Comparison of ENCODE assay signal across 7 cellular contexts in genomic region chr7:158975526-158976467, GRCh38.
DNase-seq lines count a peak whose midpoint lies in the region; ATAC-seq and TF ChIP-seq lines count a peak whose summit lies in the region.

No MANE protein-coding gene starts in this region.

- H3K36me3 ChIP-seq in skeletal muscle satellite cell (ENCODE audit: insufficient read depth, low read length), result no peaks in the 10 kb centered on the region
- H3K36me3 ChIP-seq in sigmoid colon, result no peaks in the 10 kb centered on the region

- H3K4me3 ChIP-seq in skeletal muscle satellite cell (ENCODE audit: low read length) (no peak overlapping the region), sigmoid colon (no peak overlapping the region)

- no peaks in the 10 kb centered on the region for H3K9me3 ChIP-seq in skeletal muscle satellite cell (replicated peaks; ENCODE audit: low read length)
- peaks cover 0 to 4% (median 2%) of the 10 kb centered on the region in 4 donors for H3K9me3 ChIP-seq in sigmoid colon

- TF ChIP-seq POLR2A in sigmoid colon (IDR thresholded peaks at IDR 0.05), result no peak

- H3K4me2 ChIP-seq in skeletal muscle satellite cell (ENCODE audit: low read length), result peak overlapping the region; percentile 78

- H3K27me3 ChIP-seq in skeletal muscle satellite cell (ENCODE audit: control insufficient read depth, insufficient read depth, low read length), result no peaks in the 10 kb centered on the region
- no peaks in the 10 kb centered on the region for H3K27me3 ChIP-seq in sigmoid colon

- peaks cover 5% of the 10 kb centered on the region for H3K4me1 ChIP-seq in skeletal muscle satellite cell (ENCODE audit: control insufficient read depth, insufficient read depth, low read length)
- H3K4me1 ChIP-seq in sigmoid colon, result peaks cover 0 to 37% (median 24%) of the 10 kb centered on the region in 4 donors

- WGBS in sigmoid colon, 2 donors, result 36 to 68% methylated on average over 33 of the region's 33 CpGs

- no peak for TF ChIP-seq EP300 in sigmoid colon (IDR thresholded peaks at IDR 0.05)

- peak overlapping the region in 2 of 4 donors; percentile 55 to 71 for H3K27ac ChIP-seq in sigmoid colon

- no peak overlapping the region for H3K9ac ChIP-seq in skeletal muscle satellite cell (ENCODE audit: low read depth, low read length)

- no peak for TF ChIP-seq CTCF in sigmoid colon (IDR thresholded peaks at IDR 0.05)

- intact Hi-C loops in sigmoid colon (cut with DNase I), result loop anchor here (2.0 kb wide), 2 partner anchors 195 to 279 kb away; no protein-coding TSS in a partner anchor

- DNase-seq in NCI-H146 (lab: John Stamatoyannopoulos, UW) (peak; percentile 84), activated T-cell treated with anti-CD3 and anti-CD28 coated beads for 48 hours (ENCODE audit: low read depth) (peak; percentile 24), sigmoid colon (no peak)

- ATAC-seq in GM19395 (IDR thresholded peaks at IDR 0.05; ENCODE audit: unreplicated experiment) (peak; percentile 20), GM19324 (IDR thresholded peaks at IDR 0.05; ENCODE audit: low FRiP score, unreplicated experiment) (no peak), GM21529 (IDR thresholded peaks at IDR 0.05; ENCODE audit: unreplicated experiment) (no peak)
